21 cellular contexts compared by ENCODE assay signal in genomic region chr2:184302506-184302905, GRCh38.
"Had no signal": no experiment of that assay in that cellular context is flagged by ENCODE, and none has a peak within 500 bp of the region (broad histone marks: within the 10 kb centered on the region; RNA-seq: fewer than 3 reads in every experiment).

No MANE protein-coding gene starts in this region.

- H3K27me3 ChIP-seq: ascending aorta, esophagus squamous epithelium, foreskin keratinocyte, hepatocyte, neutrophil, pancreas, right lobe of liver, stomach, testis had no signal

- H3K4me1 ChIP-seq: ascending aorta, esophagus squamous epithelium, foreskin keratinocyte, pancreas, right lobe of liver, stomach, testis had no signal

- H3K36me3 ChIP-seq: ascending aorta, esophagus squamous epithelium, neutrophil, pancreas, right lobe of liver, stomach had no signal

- H2AFZ ChIP-seq: hepatocyte had no signal

- H3K27ac ChIP-seq: ascending aorta, esophagus squamous epithelium, foreskin keratinocyte, hepatocyte, neutrophil, pancreas, right lobe of liver, stomach, testis had no signal

- H3K4me2 ChIP-seq: hepatocyte had no signal

- ATAC-seq: foreskin keratinocyte; left cardiac atrium; natural killer cell treated with Interleukin-12 subunit alpha and Interleukin-12 subunit beta and Interleukin-15 and Interleukin-18, amount 100 ng/mL, for 72 hours; pancreas; right lobe of liver; stimulated activated effector memory CD8-positive, alpha-beta T cell treated with anti-CD3 and anti-CD28 coated beads, Interleukin-12 subunit alpha, Interleukin-12 subunit beta, amount 100 ng/mL, for 72 hours had no signal

- H3K9me3 ChIP-seq: ascending aorta, esophagus squamous epithelium, neutrophil, pancreas, right lobe of liver, stomach, testis had no signal

- H3K79me2 ChIP-seq: hepatocyte had no signal

- DNase-seq: activated B cell treated with CpG ODN at 0.5 μM for 24 hours; activated CD4-positive, alpha-beta memory T cell treated with anti-CD3 and anti-CD28 coated beads for 36 hours; activated CD4-positive, alpha-beta T cell treated with anti-CD3 and anti-CD28 coated beads for 4 hours; activated naive CD4-positive, alpha-beta T cell treated with Interleukin-2 at 50 U/mL for 16 hours; activated naive CD8-positive, alpha-beta T cell treated with anti-CD3 and anti-CD28 coated beads, Interleukin-2, amount 10 ng/mL, durations not matched to agents 7 days and 5 days; activated T-cell treated with anti-CD3 and anti-CD28 coated beads, Interleukin-2, amount 50 U/mL, for 1 hour; cerebellar nuclear complex; effector memory CD4-positive, alpha-beta T cell; esophagus squamous epithelium; foreskin keratinocyte; left cardiac atrium; pancreas; right lobe of liver; stimulated activated CD4-positive, alpha-beta T cell treated with anti-CD3 and anti-CD28 coated beads, Interleukin-4, amount 100 ng/mL, for 24 hours; stomach; testis had no signal

- H3K4me3 ChIP-seq: ascending aorta, esophagus squamous epithelium, hepatocyte, pancreas, right lobe of liver, stomach, testis had no signal
